In the genomic region with DNA sequence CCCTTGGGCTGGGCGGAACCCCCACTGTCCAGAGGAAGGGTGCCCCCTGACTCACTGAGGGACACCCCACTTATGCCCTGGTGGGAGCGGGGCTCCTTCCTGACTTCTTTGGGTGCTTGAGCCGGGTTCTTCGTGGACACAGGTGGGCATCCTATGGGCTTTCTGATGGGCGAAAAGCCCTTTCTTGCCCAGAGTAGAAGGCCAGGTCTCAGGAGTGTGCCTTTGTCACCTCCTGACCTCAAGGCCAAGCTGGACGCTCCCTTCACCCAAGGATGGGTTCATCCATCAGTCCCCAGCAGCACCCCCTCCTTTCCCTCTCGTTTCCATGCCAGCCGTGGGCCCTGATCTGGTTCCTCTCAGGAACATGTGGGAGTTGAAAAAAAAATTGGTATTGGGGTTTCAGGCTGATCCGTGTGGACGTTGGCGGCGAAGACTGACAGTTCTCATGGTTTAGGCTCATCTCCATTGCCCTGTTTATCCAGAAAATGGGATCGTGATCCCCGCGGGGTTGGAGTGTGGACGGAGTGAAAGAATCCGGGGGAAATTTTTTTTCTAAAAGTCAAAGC, we compare ENCODE assay signal across 8 cellular contexts. TPM values are rescaled to one million over a fixed set of nuclear protein-coding genes. Genes with fewer than 3 reads are reported as not detected.
DNase-seq lines count a peak whose midpoint lies in the region; FAIRE-seq and TF ChIP-seq lines count a peak whose summit lies in the region.

No MANE protein-coding gene starts in this region.

- peaks cover 0 to 4% of the 10 kb centered on the region in 2 experiments for H4K20me1 ChIP-seq in H1 (replicated peaks in 1 of 2; ENCODE audit: control insufficient read depth in 1 of 2, insufficient read depth in 2 of 2, low read length in 2 of 2)

- H3K79me1 ChIP-seq in H1 (ENCODE audit: low read depth, low read length) (peaks cover 11% of the 10 kb centered on the region), neuronal stem cell (ENCODE audit: low read depth, low read length) (peaks cover 5% of the 10 kb centered on the region)

- H3K79me2 ChIP-seq in H1 (ENCODE audit: control insufficient read depth in 1 of 2, insufficient read depth in 2 of 2, low read length in 2 of 2): peaks cover 0 to 38% of the 10 kb centered on the region in 2 experiments; a peak in 2 of 4 replicates

- H2BK20ac ChIP-seq in H1 (ENCODE audit: low read length): no peak overlapping the region

- TF ChIP-seq CTCF in H1 (IDR thresholded peaks at IDR 0.05; ENCODE audit: control extremely low read depth in 1 of 3, insufficient read depth in 1 of 3, low read depth in 1 of 3, low read length in 3 of 3): no peak

- H4K8ac ChIP-seq in H1 (ENCODE audit: extremely low read depth, insufficient read depth, low read length) (no peak overlapping the region), neuronal stem cell (ENCODE audit: low read depth, low read length) (no peak overlapping the region)

- no peak overlapping the region for H3K14ac ChIP-seq in H1 (ENCODE audit: insufficient read length)
- no peak overlapping the region for H3K14ac ChIP-seq in neuronal stem cell (ENCODE audit: low read length)

- CTCF ChIA-PET in H1 (lab: Charles Lee; ENCODE audit: partially characterized antibody): interaction anchor here (2.5 to 2.7 kb wide), 2 partner anchors 33 to 48 kb away, joined by 10 to 12 read pairs; no protein-coding TSS in a partner anchor

- no peak for TF ChIP-seq RAD21 in H1 (IDR thresholded peaks at IDR 0.05 in 1 of 2, conservative IDR thresholded peaks at IDR 0.05 in 1 of 2; ENCODE audit: low read depth in 2 of 2, low read length in 2 of 2)

- H3K4me2 ChIP-seq in H1 (ENCODE audit: insufficient read depth in 1 of 2, low read depth in 2 of 2, low read length in 2 of 2) (peak overlapping the region; percentile 95 to 98), neuronal stem cell (ENCODE audit: insufficient read depth, low read length, poor library complexity, severe bottlenecking) (peak overlapping the region; percentile 77)

- no peak overlapping the region for H2BK5ac ChIP-seq in H1 (ENCODE audit: low read depth, low read length)
- peak overlapping the region; percentile 83 for H2BK5ac ChIP-seq in neuronal stem cell (ENCODE audit: low read length)

- H4K91ac ChIP-seq in H1 (replicated peaks; ENCODE audit: insufficient read length, low read length) (no peak overlapping the region), neuronal stem cell (ENCODE audit: low read depth, low read length, poor library complexity) (no peak overlapping the region)

- no peaks in the 10 kb centered on the region for H3K9me3 ChIP-seq in H1 (ENCODE audit: insufficient read depth in 2 of 2, low read depth in 1 of 2, low read length in 1 of 2)
- H3K9me3 ChIP-seq in neuronal stem cell (replicated peaks in 1 of 2; ENCODE audit: control insufficient read depth in 2 of 2, insufficient read depth in 1 of 2, low read depth in 1 of 2, low read length in 2 of 2): peaks cover 0 to 8% of the 10 kb centered on the region in 2 donors

- TF ChIP-seq POLR2A in H1 (IDR thresholded peaks at IDR 0.05; ENCODE audit: control extremely low read depth in 1 of 2, low read depth in 2 of 2, low read length in 2 of 2) (no peak), GM12891 (IDR thresholded peaks at IDR 0.05; ENCODE audit: low read depth, low read length) (no peak)

- H3K23ac ChIP-seq in H1 (ENCODE audit: insufficient read length): no peak overlapping the region
- peak overlapping the region; percentile 92 for H3K23ac ChIP-seq in neuronal stem cell (ENCODE audit: low read depth, low read length, poor library complexity)

- H3K23me2 ChIP-seq in H1 (ENCODE audit: low read depth, low read length): peaks cover 8% of the 10 kb centered on the region

- H3K18ac ChIP-seq in H1 (ENCODE audit: extremely low read depth, low read length) (no peak overlapping the region), neuronal stem cell (ENCODE audit: low read length) (peak overlapping the region; percentile 95)

- H2BK12ac ChIP-seq in H1 (ENCODE audit: low read depth, low read length): no peak overlapping the region
- H2BK12ac ChIP-seq in neuronal stem cell (ENCODE audit: low read length): no peak overlapping the region

- FAIRE-seq in H1 (lab: Jason Lieb, UNC) (no peak), GM12891 (lab: Jason Lieb, UNC) (no peak)

- H3K4me3 ChIP-seq in H1 (ENCODE audit: extremely low read depth in 1 of 4, insufficient read depth in 2 of 4, low read depth in 3 of 4, low read length in 4 of 4) (peak overlapping the region; percentile 75 to 82 (median 79)), neuronal stem cell (ENCODE audit: low read length in 2 of 2) (peak overlapping the region; percentile 60 to 96)

- TF ChIP-seq EP300 in H1 (IDR thresholded peaks at IDR 0.05; ENCODE audit: borderline replicate concordance in 1 of 2, low read depth in 2 of 2, low read length in 2 of 2): no peak

- no peak overlapping the region for H4K5ac ChIP-seq in H1 (ENCODE audit: insufficient read length, low read depth, low read length)

- H3K9ac ChIP-seq in H1 (replicated peaks in 1 of 4; ENCODE audit: extremely low read depth in 1 of 4, low read depth in 3 of 4, low read length in 3 of 4) (peak overlapping the region in 3 of 4 experiments; percentile 24 to 68 (median 57); a peak in 4 of 7 replicates), neuronal stem cell (ENCODE audit: low read depth, low read length, poor library complexity) (peak overlapping the region; percentile 98)

- H2AK5ac ChIP-seq in H1 (ENCODE audit: low read depth, low read length): peak overlapping the region; percentile 72; the same call in 1 of the 2 replicates
- peak overlapping the region; percentile 51 for H2AK5ac ChIP-seq in neuronal stem cell (ENCODE audit: low read depth, low read length)

- 31% methylated on average over 16 of the region's 17 CpGs; no CpG with 5 or more reads in 1 of the 2 experiments for whole genome bisulfite sequencing in H1 (ENCODE audit: extremely low coverage in 1 of 2, insufficient coverage in 1 of 2, insufficient read length in 1 of 2, insufficient replicate concordance in 2 of 2, low coverage in 1 of 2, low lambda C conversion rate in 2 of 2, missing lambda C conversion rate in 1 of 2), 2 experiments
- WGBS in neuronal stem cell (ENCODE audit: extremely low coverage in 2 of 2, insufficient read length in 2 of 2, insufficient replicate concordance in 1 of 2), 2 donors: no CpG with 5 or more reads among the region's 17 CpGs

- H3K4ac ChIP-seq in H1 (replicated peaks; ENCODE audit: insufficient read length, low read depth, low read length): no peak overlapping the region
- H3K4ac ChIP-seq in neuronal stem cell (ENCODE audit: low read length): no peak overlapping the region

- H2BK120ac ChIP-seq in H1 (replicated peaks; ENCODE audit: low read depth, low read length) (no peak overlapping the region), neuronal stem cell (ENCODE audit: low read depth, low read length) (no peak overlapping the region)

- no peaks in the 10 kb centered on the region; a peak in 1 of 7 replicates for H3K27me3 ChIP-seq in H1 (replicated peaks in 1 of 4; ENCODE audit: control insufficient read depth in 3 of 4, extremely low read depth in 1 of 4, insufficient read depth in 3 of 4, low read length in 3 of 4)
- no peaks in the 10 kb centered on the region for H3K27me3 ChIP-seq in neuronal stem cell (ENCODE audit: control insufficient read depth in 3 of 3, insufficient read depth in 3 of 3, low read depth in 1 of 3, low read length in 3 of 3)

- H3K56ac ChIP-seq in H1 (replicated peaks; ENCODE audit: insufficient read length, low read depth, low read length): no peak overlapping the region

- POLR2A ChIA-PET in H1 (lab: Charles Lee; ENCODE audit: partially characterized antibody): interaction anchor here (0.6 to 1.7 kb wide), 4 partner anchors 10 to 139 kb away, joined by 3 to 7 read pairs (median 6); no protein-coding TSS in a partner anchor

- no peak overlapping the region for H3K27ac ChIP-seq in H1 (ENCODE audit: low read depth, low read length)
- H3K27ac ChIP-seq in neuronal stem cell (replicated peaks; ENCODE audit: low read length): no peak overlapping the region

- DNase-seq in DMS79 treated with DMSO at 0.1 percent for 48 hours (lab: John Stamatoyannopoulos, UW) (peak; percentile 33), DMS79 (lab: John Stamatoyannopoulos, UW) (no peak), NCI-H2171 treated with DMSO at 0.1 percent for 48 hours (lab: John Stamatoyannopoulos, UW) (peak; percentile 74), H1 (ENCODE audit: low read depth in 1 of 2, low spot score in 2 of 2) (no peak), neuronal stem cell (ENCODE audit: low spot score) (no peak), T1000 (lab: John Stamatoyannopoulos, UW) (no peak), GM12891 (ENCODE audit: insufficient read length, low spot score) (no peak)
- DNase-seq in stimulated activated CD8-positive, alpha-beta memory T cell treated with anti-CD3 and anti-CD28 coated beads, Interleukin-4, amount 100 ng/mL, for 48 hours: no peak

- no peaks in the 10 kb centered on the region for H3K36me3 ChIP-seq in H1 (ENCODE audit: control insufficient read depth in 2 of 4, insufficient read depth in 4 of 4, low read length in 3 of 4)
- H3K36me3 ChIP-seq in neuronal stem cell (replicated peaks in 1 of 2; ENCODE audit: control insufficient read depth in 2 of 2, insufficient read depth in 2 of 2, low read length in 2 of 2): no peaks in the 10 kb centered on the region

- H3K4me1 ChIP-seq in H1 (replicated peaks in 1 of 4; ENCODE audit: control insufficient read depth in 3 of 4, insufficient read depth in 4 of 4, low read length in 3 of 4) (peaks cover 10 to 16% (median 12%) of the 10 kb centered on the region in 4 experiments), neuronal stem cell (ENCODE audit: control insufficient read depth in 2 of 2, insufficient read depth in 1 of 2, low read depth in 1 of 2, low read length in 2 of 2) (peaks cover 20 to 22% of the 10 kb centered on the region in 2 donors)

- H2AFZ ChIP-seq in H1 (ENCODE audit: low read length): no peak overlapping the region
- H2AFZ ChIP-seq in neuronal stem cell (ENCODE audit: low read length): peak overlapping the region; percentile 93

- H2BK15ac ChIP-seq in H1 (ENCODE audit: low read length): 0 out of 2 replicates have a peak overlapping the region, but pooled peaks have one; percentile 72
- H2BK15ac ChIP-seq in neuronal stem cell (ENCODE audit: low read length): no peak overlapping the region

RNA-seq across cellular contexts. Expression of gene SLC25A25, which starts 0.7 kb away (rescaled TPM):
- 16.8 and 18.5 TPM in 2 replicates for total RNA-seq in H1 (2021; fragmentation: NEBNext Ultra II Directional; extraction: Animal tissue kit (Norgen Biotek cat#: 25700))
- polyA plus RNA-seq in H1 (2011; rRNA removed): 6.5 and 10.0 TPM in 2 replicates
- polyA plus RNA-seq in H1 (2011; cell fraction: cytosol; rRNA removed): 13.4 TPM
- polyA plus RNA-seq in H1 (2011; cell fraction: nucleus; rRNA removed): 20.4 TPM
- 13.0 to 16.1 TPM (median 14.5 TPM) in 4 replicates for polyA plus RNA-seq in H1 (2012, experiment 1 of 2)
- 11.4 TPM for polyA plus RNA-seq in H1 (2012, experiment 2 of 2)
- polyA plus RNA-seq in H1 (2013, experiment 1 of 2): 6.5 TPM
- 6.8 TPM for polyA plus RNA-seq in H1 (2013, experiment 2 of 2)
- 11.8 and 11.9 TPM in 2 replicates for polyA minus RNA-seq in H1 (2011; rRNA and poly(A)+ RNA removed)
- 15.9 TPM for polyA minus RNA-seq in H1 (2011; cell fraction: cytosol; rRNA and poly(A)+ RNA removed)
- polyA minus RNA-seq in H1 (2011; cell fraction: nucleus; rRNA and poly(A)+ RNA removed): 11.6 TPM
- 7.8 TPM for polyA plus RNA-seq in neuronal stem cell (2013, experiment 1 of 2)
- polyA plus RNA-seq in neuronal stem cell (2013, experiment 2 of 2): 7.4 TPM
- 5.1 TPM for polyA plus RNA-seq in GM12891 (2012; ENCODE audit: low read depth, missing spikeins)

RNA-seq across cellular contexts. Expression of gene NAIF1, which starts 1.6 kb away (rescaled TPM):
- 8.7 and 11.6 TPM in 2 replicates for total RNA-seq in H1 (2021; fragmentation: NEBNext Ultra II Directional; extraction: Animal tissue kit (Norgen Biotek cat#: 25700))
- polyA plus RNA-seq in H1 (2011; rRNA removed): 9.0 and 11.2 TPM in 2 replicates
- polyA plus RNA-seq in H1 (2011; cell fraction: cytosol; rRNA removed): 12.5 TPM
- 10.5 TPM for polyA plus RNA-seq in H1 (2011; cell fraction: nucleus; rRNA removed)
- polyA plus RNA-seq in H1 (2012, experiment 1 of 2): 7.3 to 9.9 TPM (median 9.4 TPM) in 4 replicates
- 7.0 TPM for polyA plus RNA-seq in H1 (2012, experiment 2 of 2)
- 5.9 TPM for polyA plus RNA-seq in H1 (2013, experiment 1 of 2)
- polyA plus RNA-seq in H1 (2013, experiment 2 of 2): 5.8 TPM
- 8.0 and 10.2 TPM in 2 replicates for polyA minus RNA-seq in H1 (2011; rRNA and poly(A)+ RNA removed)
- polyA minus RNA-seq in H1 (2011; cell fraction: cytosol; rRNA and poly(A)+ RNA removed): 6.5 TPM
- 5.1 TPM for polyA minus RNA-seq in H1 (2011; cell fraction: nucleus; rRNA and poly(A)+ RNA removed)
- polyA plus RNA-seq in neuronal stem cell (2013, experiment 1 of 2): 6.9 TPM
- polyA plus RNA-seq in neuronal stem cell (2013, experiment 2 of 2): 7.8 TPM
- polyA plus RNA-seq in GM12891 (2012; ENCODE audit: low read depth, missing spikeins): 7.0 TPM

RNA-seq across cellular contexts. Expression of gene PTGES2, which starts 58.8 kb away (rescaled TPM):
- 76.9 and 81.2 TPM in 2 replicates for total RNA-seq in H1 (2021; fragmentation: NEBNext Ultra II Directional; extraction: Animal tissue kit (Norgen Biotek cat#: 25700))
- polyA plus RNA-seq in H1 (2011; rRNA removed): 80.7 and 119 TPM in 2 replicates
- 104 TPM for polyA plus RNA-seq in H1 (2011; cell fraction: cytosol; rRNA removed)
- polyA plus RNA-seq in H1 (2011; cell fraction: nucleus; rRNA removed): 242 TPM
- 50.2 to 79.0 TPM (median 72.3 TPM) in 4 replicates for polyA plus RNA-seq in H1 (2012, experiment 1 of 2)
- 60.0 TPM for polyA plus RNA-seq in H1 (2012, experiment 2 of 2)
- 52.2 TPM for polyA plus RNA-seq in H1 (2013, experiment 1 of 2)
- polyA plus RNA-seq in H1 (2013, experiment 2 of 2): 49.8 TPM
- polyA minus RNA-seq in H1 (2011; rRNA and poly(A)+ RNA removed): 61.8 and 72.7 TPM in 2 replicates
- 58.8 TPM for polyA minus RNA-seq in H1 (2011; cell fraction: cytosol; rRNA and poly(A)+ RNA removed)
- polyA minus RNA-seq in H1 (2011; cell fraction: nucleus; rRNA and poly(A)+ RNA removed): 65.8 TPM
- 19.0 TPM for polyA plus RNA-seq in neuronal stem cell (2013, experiment 1 of 2)
- 21.6 TPM for polyA plus RNA-seq in neuronal stem cell (2013, experiment 2 of 2)
- 45.3 TPM for polyA plus RNA-seq in GM12891 (2012; ENCODE audit: low read depth, missing spikeins)

Comparison
In these comparisons a context has a peak if more than half of its experiments do, and no peak if none do; other contexts are left out.
1. DNase-seq: peak in DMS79 treated with DMSO at 0.1 percent for 48 hours (single experiment) and NCI-H2171 treated with DMSO at 0.1 percent for 48 hours (single experiment); none in DMS79 (single experiment), H1 (0 of 2), neuronal stem cell (single experiment), T1000 (single experiment), stimulated activated CD8-positive, alpha-beta memory T cell treated with anti-CD3 and anti-CD28 coated beads, Interleukin-4, amount 100 ng/mL, for 48 hours (single experiment) and GM12891 (single experiment).